Comparison of ENCODE assay signal across 1 cellular context in genomic region chr1:224182866-224183590, GRCh38.
A peak's percentile ranks its signal among the peaks of the same experiment; 100 is the strongest.
TF ChIP-seq lines count a peak whose summit lies in the region.

Gene DEGS1 (plus strand): TSS chr1:224183240. CDS start chr1:224183337, 97 bp downstream.

TF ChIP-seq in WTC11, 78 proteins besides CTCF, POLR2A, EP300 and RAD21 (continued from another document):
- TF ChIP-seq ZNF532 (CRISPR knock-in tag; IDR thresholded peaks at IDR 0.05; ENCODE audit: borderline replicate concordance) (no peak), ZNF423 (CRISPR knock-in tag; IDR thresholded peaks at IDR 0.05) (no peak), SP1 (CRISPR knock-in tag; conservative IDR thresholded peaks at IDR 0.05) (peak; percentile 72), ZNF317 (CRISPR knock-in tag; IDR thresholded peaks at IDR 0.05; ENCODE audit: borderline replicate concordance, low read depth) (peak; percentile 8; the same call in 1 of the 2 replicates), ETV6 (CRISPR knock-in tag; IDR thresholded peaks at IDR 0.05) (peak; percentile 82; the same call in 1 of the 2 replicates), ZMAT4 (CRISPR knock-in tag; IDR thresholded peaks at IDR 0.05) (no peak), RORB (CRISPR knock-in tag; IDR thresholded peaks at IDR 0.05) (no peak), CREM (CRISPR knock-in tag; IDR thresholded peaks at IDR 0.05) (peak; percentile 35; the same call in 1 of the 2 replicates), ZNF416 (CRISPR knock-in tag; IDR thresholded peaks at IDR 0.05) (no peak), SMAD4 (CRISPR knock-in tag; IDR thresholded peaks at IDR 0.05) (no peak), ERG (CRISPR knock-in tag; IDR thresholded peaks at IDR 0.05) (no peak), IRF1 (CRISPR knock-in tag; IDR thresholded peaks at IDR 0.05) (peak; percentile 58; the same call in 1 of the 2 replicates), ARID4B (CRISPR knock-in tag; IDR thresholded peaks at IDR 0.05; ENCODE audit: borderline replicate concordance) (no peak), STAT6 (CRISPR knock-in tag; conservative IDR thresholded peaks at IDR 0.05; ENCODE audit: low read depth) (no peak), ATF6 (CRISPR knock-in tag; IDR thresholded peaks at IDR 0.05) (no peak), NFYB (CRISPR knock-in tag; conservative IDR thresholded peaks at IDR 0.05; ENCODE audit: low read depth) (no peak), GTF2I (CRISPR knock-in tag; conservative IDR thresholded peaks at IDR 0.05) (no peak), ESRRA (CRISPR knock-in tag; IDR thresholded peaks at IDR 0.05; ENCODE audit: borderline replicate concordance) (no peak), ATF1 (CRISPR knock-in tag; IDR thresholded peaks at IDR 0.05) (no peak), AR (CRISPR knock-in tag; IDR thresholded peaks at IDR 0.05) (no peak), TCF7 (CRISPR knock-in tag; IDR thresholded peaks at IDR 0.05; ENCODE audit: low read depth) (no peak), MAX (CRISPR knock-in tag; IDR thresholded peaks at IDR 0.05) (peak; percentile 65; the same call in 1 of the 2 replicates), FOXJ3 (CRISPR knock-in tag; IDR thresholded peaks at IDR 0.05; ENCODE audit: borderline replicate concordance) (no peak), GABPB1 (CRISPR knock-in tag; IDR thresholded peaks at IDR 0.05) (peak; percentile 25; the same call in 1 of the 2 replicates)
